In the genomic region with DNA sequence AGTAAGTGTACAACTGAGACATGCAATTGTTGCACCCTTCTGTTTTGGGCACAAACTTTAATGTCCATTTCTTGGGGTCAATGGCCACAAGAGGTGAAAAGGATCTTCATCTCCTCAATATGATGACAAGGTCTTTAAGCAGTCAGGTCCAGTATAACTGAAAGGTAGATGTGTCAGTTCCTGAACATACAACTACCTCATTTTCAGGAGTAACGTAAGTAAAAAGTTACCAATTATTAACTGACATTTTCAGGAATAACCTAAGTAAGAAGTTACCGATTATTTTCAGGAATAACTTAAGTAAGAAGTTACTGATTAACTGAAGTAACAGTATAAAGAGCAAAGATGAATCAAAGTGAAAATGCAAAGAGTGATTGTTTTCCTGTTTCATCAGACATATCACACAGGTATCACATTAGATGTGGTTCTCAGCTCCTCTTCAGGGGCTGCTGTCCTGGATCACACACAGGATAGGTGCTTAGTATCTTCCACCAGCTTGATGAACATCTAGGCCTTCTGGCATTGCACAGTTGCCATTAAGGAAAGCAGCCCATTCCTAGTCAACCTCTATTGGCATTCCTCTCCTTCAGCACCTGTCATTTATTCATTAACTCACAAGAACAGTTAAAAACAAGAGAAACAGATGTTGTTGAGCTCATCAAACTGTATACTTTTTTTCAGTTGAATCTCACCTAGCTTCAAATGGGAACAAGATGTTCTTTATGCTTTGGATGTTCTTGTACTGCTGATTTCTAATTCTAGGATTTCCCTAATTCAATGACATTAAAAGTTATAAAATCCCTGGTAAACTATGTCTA, we compare ENCODE assay signal across 14 cellular contexts.
DNase-seq lines count a peak whose midpoint lies in the region; ATAC-seq and TF ChIP-seq lines count a peak whose summit lies in the region.
"Had no signal": no experiment of that assay in that cellular context is flagged by ENCODE, and none has a peak within 500 bp of the region (broad histone marks: within the 10 kb centered on the region; RNA-seq: fewer than 3 reads in every experiment).

No MANE protein-coding gene starts in this region.

- intact Hi-C loops in adrenal gland (cut with DNase I), result no loop called here
- intact Hi-C loops in tibial artery (cut with DNase I; ENCODE audit: low total_unique reads), result no loop called here

- TF ChIP-seq POLR2A in adrenal gland (IDR thresholded peaks at IDR 0.05), result no peak

- 70 to 85% (median 78%) methylated on average over 2 of the region's 2 CpGs for WGBS in adrenal gland, 4 donors

- DNase-seq in pons (ENCODE audit: low spot score) (no peak), LoVo (ENCODE audit: low spot score) (no peak), adrenal gland (no peak), tibial artery (no peak)
- DNase-seq: activated gamma-delta T cell treated with Interleukin-2 at 50 U/mL for 16 hours; natural killer cell; NCI-H1092 treated with DMSO at 0.1 percent for 48 hours; NCI-H345; SK-N-SH; stimulated activated CD4-positive, alpha-beta T cell treated with anti-CD3 and anti-CD28 coated beads, Interleukin-2, amount 100 ng/mL, for 48 hours had no signal

- no peaks in the 10 kb centered on the region for H3K4me1 ChIP-seq in adrenal gland (replicated peaks in 1 of 2)
- no peaks in the 10 kb centered on the region for H3K4me1 ChIP-seq in tibial artery

- no peaks in the 10 kb centered on the region for H3K36me3 ChIP-seq in adrenal gland (replicated peaks in 1 of 2)
- H3K36me3 ChIP-seq in tibial artery, result no peaks in the 10 kb centered on the region

- TF ChIP-seq CTCF in VCaP (conservative IDR thresholded peaks at IDR 0.05), result no peak
- no peak for TF ChIP-seq CTCF in adrenal gland (IDR thresholded peaks at IDR 0.05)
- no peak for TF ChIP-seq CTCF in tibial artery (IDR thresholded peaks at IDR 0.05)

- H3K9me3 ChIP-seq in adrenal gland (replicated peaks in 1 of 3), result no peaks in the 10 kb centered on the region
- no peaks in the 10 kb centered on the region for H3K9me3 ChIP-seq in tibial artery
- H3K9me3 ChIP-seq: SK-N-SH had no signal

- peak overlapping the region; percentile 11; the same call in 1 of the 2 replicates for H3K27ac ChIP-seq in VCaP
- H3K27ac ChIP-seq in adrenal gland, result no peak overlapping the region
- H3K27ac ChIP-seq in tibial artery, result no peak overlapping the region

- H3K4me3 ChIP-seq in adrenal gland, result no peak overlapping the region
- H3K4me3 ChIP-seq in tibial artery, result no peak overlapping the region

- H3K27me3 ChIP-seq in adrenal gland, result no peaks in the 10 kb centered on the region
- no peaks in the 10 kb centered on the region for H3K27me3 ChIP-seq in tibial artery

- peak; percentile 51 for ATAC-seq in GM19043 (IDR thresholded peaks at IDR 0.05; ENCODE audit: low read depth, unreplicated experiment)
- ATAC-seq in GM21737 (IDR thresholded peaks at IDR 0.05; ENCODE audit: unreplicated experiment), result peak; percentile 88
- ATAC-seq in HG03108 (IDR thresholded peaks at IDR 0.05; ENCODE audit: unreplicated experiment), result peak; percentile 93
- ATAC-seq: natural killer cell had no signal
